ENCODE assay signal across 8 cellular contexts in genomic region chr6:28682956-28683685, GRCh38.
DNase-seq lines count a peak whose midpoint lies in the region; ATAC-seq and TF ChIP-seq lines count a peak whose summit lies in the region.
"Not testable (repeated sequence)": the region's sequence is repeated elsewhere in the genome, so short reads cannot be mapped to it uniquely, and the experiment has no call there.

No MANE protein-coding gene starts in this region.

- H3K27ac Mint-ChIP-seq in glutamatergic neuron (ENCODE audit: unreplicated experiment); type B pancreatic cell: not testable (repeated sequence)

- H3K9me3 ChIP-seq in BLaER1 treated with 17β-estradiol and CSF1 and Interleukin-3, amounts not matched to agents 10 nM and 100 nM (replicated peaks in 1 of 11); HUES48 (ENCODE audit: control insufficient read depth, insufficient read depth, low read length); RWPE2 (ENCODE audit: severe bottlenecking): not testable (repeated sequence)

- TF ChIP-seq CTCF in RWPE2 (IDR thresholded peaks at IDR 0.05; ENCODE audit: poor library complexity, severe bottlenecking); glutamatergic neuron (IDR thresholded peaks at IDR 0.05; ENCODE audit: partially characterized antibody, unreplicated experiment); type B pancreatic cell (conservative IDR thresholded peaks at IDR 0.05): not testable (repeated sequence)

- H3K4me3 Mint-ChIP-seq in activated T-cell treated with anti-CD3 and anti-CD28 coated beads, Interleukin-2, amount 50 U/mL, for 4 hours = peak overlapping the region; percentile 28
- peak overlapping the region; percentile 39 for H3K4me3 Mint-ChIP-seq in glutamatergic neuron (ENCODE audit: unreplicated experiment)
- peak overlapping the region; percentile 66 for H3K4me3 Mint-ChIP-seq in type B pancreatic cell

- H3K9me3 Mint-ChIP-seq in activated T-cell treated with anti-CD3 and anti-CD28 coated beads, Interleukin-2, amount 50 U/mL, for 4 hours; glutamatergic neuron (ENCODE audit: unreplicated experiment); type B pancreatic cell: not testable (repeated sequence)

- DNase-seq in DMS153 treated with DMSO at 0.1 percent for 48 hours (lab: John Stamatoyannopoulos, UW; ENCODE audit: unreplicated experiment) = peak; percentile 42
- peak; percentile 51 for DNase-seq in NCI-H748 (lab: John Stamatoyannopoulos, UW; ENCODE audit: unreplicated experiment)
- DNase-seq in RWPE2 (ENCODE audit: low spot score); activated T-cell treated with anti-CD3 and anti-CD28 coated beads, Interleukin-2, amount 50 U/mL, for 4 hours; glutamatergic neuron; type B pancreatic cell (ENCODE audit: extremely low spot score, unreplicated experiment): not testable (repeated sequence)

- H3K27ac ChIP-seq in BLaER1 treated with 17β-estradiol and CSF1 and Interleukin-3, amounts not matched to agents 10 nM and 100 nM; RWPE2 (ENCODE audit: poor library complexity, severe bottlenecking): not testable (repeated sequence)
- peak overlapping the region; percentile 68 for H3K27ac ChIP-seq in HUES48 (ENCODE audit: low read depth, low read length)

- H3K4me2 ChIP-seq in BLaER1 treated with 17β-estradiol and CSF1 and Interleukin-3, amounts not matched to agents 10 nM and 100 nM = peak overlapping the region in 9 of 11 experiments; percentile 24 to 63 (median 54); a peak in 15 of 22 replicates

- H3K4me3 ChIP-seq in BLaER1 treated with 17β-estradiol and CSF1 and Interleukin-3, amounts not matched to agents 10 nM and 100 nM; HUES48 (ENCODE audit: low read depth, low read length): not testable (repeated sequence)
- H3K4me3 ChIP-seq in RWPE2 (ENCODE audit: severe bottlenecking) = peak overlapping the region; percentile 7

- peaks cover 17% of the 10 kb centered on the region for H3K4me1 Mint-ChIP-seq in activated T-cell treated with anti-CD3 and anti-CD28 coated beads, Interleukin-2, amount 50 U/mL, for 4 hours (ENCODE audit: low read depth)
- H3K4me1 Mint-ChIP-seq in glutamatergic neuron (ENCODE audit: low read depth, unreplicated experiment) = peaks cover 17% of the 10 kb centered on the region
- not testable (repeated sequence) for H3K4me1 Mint-ChIP-seq in type B pancreatic cell (ENCODE audit: unreplicated experiment)

- peaks cover 74% of the 10 kb centered on the region for H3K27me3 Mint-ChIP-seq in activated T-cell treated with anti-CD3 and anti-CD28 coated beads, Interleukin-2, amount 50 U/mL, for 4 hours (ENCODE audit: low read depth)
- not testable (repeated sequence) for H3K27me3 Mint-ChIP-seq in glutamatergic neuron (ENCODE audit: unreplicated experiment)
- H3K27me3 Mint-ChIP-seq in type B pancreatic cell = peaks cover 46% of the 10 kb centered on the region

- not testable (repeated sequence) for H4K20me1 ChIP-seq in BLaER1 treated with 17β-estradiol and CSF1 and Interleukin-3, amounts not matched to agents 10 nM and 100 nM

- peaks cover 0 to 27% (median 16%) of the 10 kb centered on the region in 10 experiments; a peak in 16 of 20 replicates for H3K4me1 ChIP-seq in BLaER1 treated with 17β-estradiol and CSF1 and Interleukin-3, amounts not matched to agents 10 nM and 100 nM
- not testable (repeated sequence) for H3K4me1 ChIP-seq in HUES48 (ENCODE audit: control insufficient read depth, insufficient read depth, low read length); RWPE2 (ENCODE audit: insufficient read depth, poor library complexity, severe bottlenecking)

- not testable (repeated sequence) for H3K9ac ChIP-seq in BLaER1 treated with 17β-estradiol and CSF1 and Interleukin-3, amounts not matched to agents 10 nM and 100 nM; HUES48 (ENCODE audit: low read depth, low read length)

- not testable (repeated sequence) for H3K36me3 Mint-ChIP-seq in activated T-cell treated with anti-CD3 and anti-CD28 coated beads, Interleukin-2, amount 50 U/mL, for 4 hours (ENCODE audit: insufficient read depth); glutamatergic neuron (ENCODE audit: unreplicated experiment); type B pancreatic cell

- not testable (repeated sequence) for ATAC-seq in RWPE2 (ENCODE audit: low read depth); activated T-cell treated with anti-CD3 and anti-CD28 coated beads, Interleukin-2, amount 50 U/mL, for 4 hours

- H3K36me3 ChIP-seq in BLaER1 treated with 17β-estradiol and CSF1 and Interleukin-3, amounts not matched to agents 10 nM and 100 nM; HUES48 (ENCODE audit: control insufficient read depth, insufficient read depth, low read length); RWPE2 (ENCODE audit: low read depth): not testable (repeated sequence)

- H3K27me3 ChIP-seq in BLaER1 treated with 17β-estradiol and CSF1 and Interleukin-3, amounts not matched to agents 10 nM and 100 nM; HUES48 (ENCODE audit: control insufficient read depth, insufficient read depth, low read length); RWPE2 (ENCODE audit: insufficient read depth, poor library complexity, severe bottlenecking): not testable (repeated sequence)
